In genomic region chr13:94327318-94327717, GRCh38 we compare ENCODE assay signal across 8 cellular contexts.
A peak's percentile ranks its signal among the peaks of the same experiment; 100 is the strongest.
DNase-seq lines count a peak whose midpoint lies in the region; ATAC-seq, FAIRE-seq and TF ChIP-seq lines count a peak whose summit lies in the region.

No MANE protein-coding gene starts in this region.

- H3K9me3 ChIP-seq in thymus (ENCODE audit: control insufficient read depth) = no peaks in the 10 kb centered on the region

- H3K27ac Mint-ChIP-seq in activated naive CD4-positive, alpha-beta T cell treated with anti-CD3 and anti-CD28 coated beads, Interleukin-2, amount 50 U/mL, for 24 hours = peak overlapping the region; percentile 80
- H3K27ac Mint-ChIP-seq in activated naive CD4-positive, alpha-beta T cell treated with anti-CD3 and anti-CD28 coated beads for 36 hours = no peak overlapping the region
- H3K27ac Mint-ChIP-seq in activated CD8-positive, alpha-beta T cell treated with anti-CD3 and anti-CD28 coated beads for 36 hours = peak overlapping the region; percentile 45

- peak overlapping the region; percentile 69 for H3K4me3 Mint-ChIP-seq in activated naive CD4-positive, alpha-beta T cell treated with anti-CD3 and anti-CD28 coated beads, Interleukin-2, amount 50 U/mL, for 24 hours
- H3K4me3 Mint-ChIP-seq in activated naive CD4-positive, alpha-beta T cell treated with anti-CD3 and anti-CD28 coated beads for 36 hours = no peak overlapping the region
- no peak overlapping the region for H3K4me3 Mint-ChIP-seq in activated CD8-positive, alpha-beta T cell treated with anti-CD3 and anti-CD28 coated beads for 36 hours

- H3K27me3 Mint-ChIP-seq in activated naive CD4-positive, alpha-beta T cell treated with anti-CD3 and anti-CD28 coated beads, Interleukin-2, amount 50 U/mL, for 24 hours = peaks cover 4% of the 10 kb centered on the region
- peaks cover 5% of the 10 kb centered on the region for H3K27me3 Mint-ChIP-seq in activated naive CD4-positive, alpha-beta T cell treated with anti-CD3 and anti-CD28 coated beads for 36 hours (ENCODE audit: low read depth)
- H3K27me3 Mint-ChIP-seq in activated CD8-positive, alpha-beta T cell treated with anti-CD3 and anti-CD28 coated beads for 36 hours = peaks cover 8% of the 10 kb centered on the region

- WGBS in thymus = 4% methylated on average over 6 of the region's 6 CpGs

- CTCF ChIA-PET in activated naive CD4-positive, alpha-beta T cell treated with anti-CD3 and anti-CD28 coated beads for 36 hours (lab: Charles Lee) = interaction anchor here (0.6 kb wide), 1 partner anchor 291 kb away, joined by 3 read pairs; no protein-coding TSS in a partner anchor
- CTCF ChIA-PET in activated CD8-positive, alpha-beta T cell treated with anti-CD3 and anti-CD28 coated beads for 36 hours (lab: Charles Lee) = interaction anchor here (1.4 kb wide), 1 partner anchor 108 kb away, joined by 3 read pairs; no protein-coding TSS in a partner anchor

- peaks cover 19% of the 10 kb centered on the region for H3K27me3 ChIP-seq in thymus (ENCODE audit: control insufficient read depth, insufficient read depth)

- TF ChIP-seq CTCF in activated CD8-positive, alpha-beta T cell treated with anti-CD3 and anti-CD28 coated beads for 36 hours (IDR thresholded peaks at IDR 0.05) = no peak

- H3K4me1 Mint-ChIP-seq in activated naive CD4-positive, alpha-beta T cell treated with anti-CD3 and anti-CD28 coated beads, Interleukin-2, amount 50 U/mL, for 24 hours = peaks cover 81% of the 10 kb centered on the region
- peaks cover 73% of the 10 kb centered on the region for H3K4me1 Mint-ChIP-seq in activated naive CD4-positive, alpha-beta T cell treated with anti-CD3 and anti-CD28 coated beads for 36 hours (ENCODE audit: low read depth)
- H3K4me1 Mint-ChIP-seq in activated CD8-positive, alpha-beta T cell treated with anti-CD3 and anti-CD28 coated beads for 36 hours (ENCODE audit: low read depth) = peaks cover 73% of the 10 kb centered on the region

- no peak for DNase-seq in activated naive CD4-positive, alpha-beta T cell treated with anti-CD3 and anti-CD28 coated beads for 36 hours
- peak; percentile 30 for DNase-seq in activated CD8-positive, alpha-beta T cell treated with anti-CD3 and anti-CD28 coated beads for 36 hours
- DNase-seq in urothelium cell line (ENCODE audit: low spot score) = no peak
- DNase-seq in HuH-7 (ENCODE audit: low spot score) = no peak
- DNase-seq in NCI-H187 treated with DMSO at 0.1 percent for 48 hours (lab: John Stamatoyannopoulos, UW) = no peak

- peaks cover 6% of the 10 kb centered on the region for H3K36me3 Mint-ChIP-seq in activated naive CD4-positive, alpha-beta T cell treated with anti-CD3 and anti-CD28 coated beads, Interleukin-2, amount 50 U/mL, for 24 hours
- H3K36me3 Mint-ChIP-seq in activated naive CD4-positive, alpha-beta T cell treated with anti-CD3 and anti-CD28 coated beads for 36 hours (ENCODE audit: low read depth) = no peaks in the 10 kb centered on the region
- H3K36me3 Mint-ChIP-seq in activated CD8-positive, alpha-beta T cell treated with anti-CD3 and anti-CD28 coated beads for 36 hours (ENCODE audit: low read depth) = peaks cover 9% of the 10 kb centered on the region

- H3K36me3 ChIP-seq in thymus (ENCODE audit: control insufficient read depth, insufficient read depth) = no peaks in the 10 kb centered on the region

- H3K4me1 ChIP-seq in thymus (ENCODE audit: control insufficient read depth, insufficient read depth, low read length) = peaks cover 39% of the 10 kb centered on the region

- no peak for FAIRE-seq in urothelium cell line (lab: Jason Lieb, UNC)

- peaks cover 7% of the 10 kb centered on the region for H3K9me3 Mint-ChIP-seq in activated naive CD4-positive, alpha-beta T cell treated with anti-CD3 and anti-CD28 coated beads, Interleukin-2, amount 50 U/mL, for 24 hours
- no peaks in the 10 kb centered on the region for H3K9me3 Mint-ChIP-seq in activated naive CD4-positive, alpha-beta T cell treated with anti-CD3 and anti-CD28 coated beads for 36 hours
- peaks cover 10% of the 10 kb centered on the region for H3K9me3 Mint-ChIP-seq in activated CD8-positive, alpha-beta T cell treated with anti-CD3 and anti-CD28 coated beads for 36 hours

- ATAC-seq in HG02981 (IDR thresholded peaks at IDR 0.05; ENCODE audit: unreplicated experiment) = peak; percentile 91
- ATAC-seq in activated CD8-positive, alpha-beta T cell treated with anti-CD3 and anti-CD28 coated beads for 36 hours = peak; percentile 72

- H3K4me3 ChIP-seq in thymus (ENCODE audit: low read length) = peak overlapping the region; percentile 4

- POLR2A ChIA-PET in activated CD8-positive, alpha-beta T cell treated with anti-CD3 and anti-CD28 coated beads for 36 hours (lab: Charles Lee) = no interaction called here

- H3K27ac ChIP-seq in thymus (ENCODE audit: low read depth) = no peak overlapping the region

- intact Hi-C loops in activated naive CD4-positive, alpha-beta T cell treated with anti-CD3 and anti-CD28 coated beads for 36 hours (cut with micrococcal nuclease) = loop anchor here (1.0 to 10.0 kb wide), 5 partner anchors 10 to 275 kb away; partner anchors contain the start of gene GPR180
- intact Hi-C loops in activated CD8-positive, alpha-beta T cell treated with anti-CD3 and anti-CD28 coated beads for 36 hours (cut with micrococcal nuclease) = loop anchor here (5.0 kb wide), 1 partner anchor 90 kb away; no protein-coding TSS in a partner anchor
